Comparison of ENCODE assay signal across 1 cellular context in genomic region chrX:120450163-120450562, GRCh38.
TF ChIP-seq lines count a peak whose summit lies in the region.

No MANE protein-coding gene starts in this region.

TF ChIP-seq in GM12878, 131 proteins besides CTCF, POLR2A, EP300 and RAD21 (continued from another document):
- no peak for TF ChIP-seq PBX3 (IDR thresholded peaks at IDR 0.05; ENCODE audit: insufficient replicate concordance, low read depth, low read length)
